8 cellular contexts compared by ENCODE assay signal in genomic region chr1:213988639-213989070, GRCh38. TPM values are rescaled to one million over a fixed set of nuclear protein-coding genes. Genes with fewer than 3 reads are reported as not detected.
A peak's percentile ranks its signal among the peaks of the same experiment; 100 is the strongest.
DNase-seq lines count a peak whose midpoint lies in the region; ATAC-seq and TF ChIP-seq lines count a peak whose summit lies in the region.

No MANE protein-coding gene starts in this region.

- peak; percentile 95 for DNase-seq in NCI-H2107 treated with DMSO at 0.1 percent for 48 hours (lab: John Stamatoyannopoulos, UW; ENCODE audit: unreplicated experiment)
- DNase-seq in colonic mucosa: no peak
- no peak for DNase-seq in vagina (ENCODE audit: extremely low spot score in 2 of 2)
- no peak for DNase-seq in SK-N-DZ (ENCODE audit: low spot score)
- DNase-seq in NK-92 treated with Interleukin-12 subunit alpha and Interleukin-12 subunit beta, amount 100 ng/mL, for 24 hours (lab: John Stamatoyannopoulos, UW): no peak

- no peak for TF ChIP-seq CTCF in colonic mucosa (IDR thresholded peaks at IDR 0.05)
- TF ChIP-seq CTCF in vagina (IDR thresholded peaks at IDR 0.05): no peak

- H3K9ac ChIP-seq in ES-I3 (ENCODE audit: low read depth, low read length) (peak overlapping the region; percentile 80; the same call in 1 of the 2 replicates), colonic mucosa (ENCODE audit: low read depth in 2 of 2, low read length in 2 of 2) (peak overlapping the region; percentile 62 to 75)

- H3K4me1 ChIP-seq in ES-I3 (ENCODE audit: insufficient read depth, low read length) (peaks cover 14% of the 10 kb centered on the region), colonic mucosa (peaks cover 3% of the 10 kb centered on the region), mesodermal cell (ENCODE audit: control insufficient read depth, insufficient read depth, low read length, poor library complexity, severe bottlenecking) (peaks cover 20% of the 10 kb centered on the region), vagina (peaks cover 36% of the 10 kb centered on the region)

- TF ChIP-seq POLR2A in vagina (IDR thresholded peaks at IDR 0.05): no peak

- ATAC-seq in HG03025 (IDR thresholded peaks at IDR 0.05; ENCODE audit: low FRiP score, unreplicated experiment): no peak

- H3K27ac ChIP-seq in colonic mucosa (peak overlapping the region; percentile 74), mesodermal cell (ENCODE audit: low read depth, low read length, severe bottlenecking) (no peak overlapping the region), vagina (peak overlapping the region; percentile 70)

- H3K4me3 ChIP-seq in colonic mucosa: peak overlapping the region; percentile 43
- peak overlapping the region; percentile 65 for H3K4me3 ChIP-seq in mesodermal cell (ENCODE audit: extremely low read depth, insufficient read depth, low read length, poor library complexity, severe bottlenecking)
- peak overlapping the region; percentile 52 to 53 for H3K4me3 ChIP-seq in vagina

- WGBS in mesodermal cell (ENCODE audit: insufficient coverage in 2 of 2), 2 experiments: 0 to 1% methylated on average over 8 to 13 of the region's 19 CpGs

- no peaks in the 10 kb centered on the region; the same call in 1 of the 2 replicates for H3K9me3 ChIP-seq in ES-I3 (ENCODE audit: control insufficient read depth, insufficient read depth, low read length)
- no peaks in the 10 kb centered on the region for H3K9me3 ChIP-seq in colonic mucosa
- H3K9me3 ChIP-seq in mesodermal cell (ENCODE audit: control insufficient read depth, low read length): no peaks in the 10 kb centered on the region
- no peaks in the 10 kb centered on the region for H3K9me3 ChIP-seq in vagina

- H3K27me3 ChIP-seq in colonic mucosa: peaks cover 16% of the 10 kb centered on the region
- peaks cover 14% of the 10 kb centered on the region for H3K27me3 ChIP-seq in vagina

- H3K36me3 ChIP-seq in ES-I3 (ENCODE audit: insufficient read depth, low read length) (no peaks in the 10 kb centered on the region), colonic mucosa (no peaks in the 10 kb centered on the region), mesodermal cell (ENCODE audit: control insufficient read depth, insufficient read depth, low read length) (no peaks in the 10 kb centered on the region), vagina (no peaks in the 10 kb centered on the region)

- intact Hi-C loops in colonic mucosa (cut with DNase I) (loop anchor here (5.0 kb wide), 1 partner anchor 426 kb away; no protein-coding TSS in a partner anchor), vagina (cut with DNase I) (no loop called here)

RNA-seq across cellular contexts. Expression of gene PROX1, which starts 0.9 kb away (rescaled TPM):
- 10 to 100 TPM; 11.6 to 14.7 TPM for total RNA-seq in colonic mucosa
- polyA plus RNA-seq in mesodermal cell (2013, experiment 1 of 2): 4.0 TPM
- 5.0 TPM for polyA plus RNA-seq in mesodermal cell (2013, experiment 2 of 2)
- total RNA-seq in vagina: 4.7 TPM
- polyA plus RNA-seq in SK-N-DZ (2014; cell fraction: cytosol; rRNA removed): 6.0 and 8.9 TPM in 2 replicates
- 3.2 and 5.7 TPM in 2 replicates for polyA plus RNA-seq in SK-N-DZ (2014; cell fraction: nucleus; rRNA removed)
